In genomic region chr3:183390844-183391243, GRCh38 we compare ENCODE assay signal across 28 cellular contexts.
"Had no signal": no experiment of that assay in that cellular context is flagged by ENCODE, and none has a peak within 500 bp of the region (broad histone marks: within the 10 kb centered on the region; RNA-seq: fewer than 3 reads in every experiment).

No MANE protein-coding gene starts in this region.

- H3K4me2 ChIP-seq: hepatocyte had no signal

- H2AFZ ChIP-seq: hepatocyte had no signal

- H3K4me1 ChIP-seq: colonic mucosa, gastroesophageal sphincter had no signal

- ATAC-seq: activated naive CD4-positive, alpha-beta T cell treated with anti-CD3 and anti-CD28 coated beads, Interleukin-2, amount 50 U/mL, for 72 hours; body of pancreas; gastroesophageal sphincter; heart right ventricle; T-helper 17 cell had no signal

- H3K79me2 ChIP-seq: hepatocyte had no signal

- H3K27ac ChIP-seq: body of pancreas, colonic mucosa, epithelial cell of prostate, esophagus squamous epithelium, gastroesophageal sphincter, heart right ventricle, hepatocyte, WERI-Rb-1 had no signal

- H3K4me3 Mint-ChIP-seq: activated B cell treated with CpG ODN at 0.5 μM for 24 hours; activated CD4-positive, alpha-beta memory T cell treated with anti-CD3 and anti-CD28 coated beads for 36 hours; activated CD4-positive, alpha-beta T cell treated with anti-CD3 and anti-CD28 coated beads, Interleukin-2, amount 10 ng/mL, durations not matched to agents 24 days and 14 days; activated naive CD4-positive, alpha-beta T cell treated with anti-CD3 and anti-CD28 coated beads, Interleukin-2, amount 10 ng/mL, durations not matched to agents 7 days and 5 days; activated T-helper 1 cell treated with anti-CD3 and anti-CD28 coated beads, Interleukin-12 subunit alpha, Interleukin-12 subunit beta, Interleukin-2, Interleukin-4 antibody, amounts not matched to agents 30 ng/mL and 10 ng/mL and 1 ng/mL, durations not matched to agents 14 hours and 24 hours and 36 hours; T-helper 17 cell; T-helper 2 cell treated with Interferon-gamma antibody and Interleukin-4, amounts not matched to agents 5 μg/mL and 100 μg/mL, for 36 hours had no signal

- DNase-seq: activated B cell treated with CpG ODN at 0.5 μM for 24 hours; activated CD4-positive, alpha-beta memory T cell treated with anti-CD3 and anti-CD28 coated beads for 36 hours; activated CD4-positive, alpha-beta T cell treated with anti-CD3 and anti-CD28 coated beads, Interleukin-2, amount 10 ng/mL, durations not matched to agents 24 days and 14 days; activated CD8-positive, alpha-beta memory T cell treated with anti-CD3 and anti-CD28 coated beads for 24 hours; activated gamma-delta T cell; activated naive CD4-positive, alpha-beta T cell; activated naive CD4-positive, alpha-beta T cell treated with anti-CD3 and anti-CD28 coated beads, Interleukin-2, amount 10 ng/mL, durations not matched to agents 7 days and 5 days; adrenal gland; amygdala; aorta; body of pancreas; caudate nucleus; colonic mucosa; effector CD8-positive, alpha-beta T cell; esophagus squamous epithelium; heart right ventricle; T-helper 1 cell; T-helper 17 cell; T1000; WERI-Rb-1 had no signal

- H3K36me3 Mint-ChIP-seq: activated CD4-positive, alpha-beta memory T cell treated with anti-CD3 and anti-CD28 coated beads for 36 hours; activated naive CD4-positive, alpha-beta T cell treated with anti-CD3 and anti-CD28 coated beads, Interleukin-2, amount 10 ng/mL, durations not matched to agents 7 days and 5 days; activated naive CD4-positive, alpha-beta T cell treated with anti-CD3 and anti-CD28 coated beads, Interleukin-2, amount 50 U/mL, for 72 hours had no signal

- H3K36me3 ChIP-seq: colonic mucosa, esophagus squamous epithelium, gastroesophageal sphincter, heart right ventricle, WERI-Rb-1 had no signal

- FAIRE-seq: endometrium, endothelial cell of umbilical vein had no signal

- H3K27ac Mint-ChIP-seq: activated B cell treated with CpG ODN at 0.5 μM for 24 hours; activated CD4-positive, alpha-beta memory T cell treated with anti-CD3 and anti-CD28 coated beads for 36 hours; activated CD4-positive, alpha-beta T cell treated with anti-CD3 and anti-CD28 coated beads, Interleukin-2, amount 10 ng/mL, durations not matched to agents 24 days and 14 days; activated naive CD4-positive, alpha-beta T cell treated with anti-CD3 and anti-CD28 coated beads, Interleukin-2, amount 10 ng/mL, durations not matched to agents 7 days and 5 days; activated naive CD4-positive, alpha-beta T cell treated with anti-CD3 and anti-CD28 coated beads, Interleukin-2, amount 50 U/mL, for 72 hours; activated T-helper 1 cell treated with anti-CD3 and anti-CD28 coated beads, Interleukin-12 subunit alpha, Interleukin-12 subunit beta, Interleukin-2, Interleukin-4 antibody, amounts not matched to agents 30 ng/mL and 10 ng/mL and 1 ng/mL, durations not matched to agents 14 hours and 24 hours and 36 hours; T-helper 17 cell; T-helper 2 cell treated with Interferon-gamma antibody and Interleukin-4, amounts not matched to agents 5 μg/mL and 100 μg/mL, for 36 hours had no signal

- H3K9me3 Mint-ChIP-seq: activated B cell treated with CpG ODN at 0.5 μM for 24 hours; activated CD4-positive, alpha-beta memory T cell treated with anti-CD3 and anti-CD28 coated beads for 36 hours; activated CD4-positive, alpha-beta T cell treated with anti-CD3 and anti-CD28 coated beads, Interleukin-2, amount 10 ng/mL, durations not matched to agents 24 days and 14 days; activated naive CD4-positive, alpha-beta T cell treated with anti-CD3 and anti-CD28 coated beads, Interleukin-2, amount 10 ng/mL, durations not matched to agents 7 days and 5 days; activated naive CD4-positive, alpha-beta T cell treated with anti-CD3 and anti-CD28 coated beads, Interleukin-2, amount 50 U/mL, for 72 hours; activated T-helper 1 cell treated with anti-CD3 and anti-CD28 coated beads, Interleukin-12 subunit alpha, Interleukin-12 subunit beta, Interleukin-2, Interleukin-4 antibody, amounts not matched to agents 30 ng/mL and 10 ng/mL and 1 ng/mL, durations not matched to agents 14 hours and 24 hours and 36 hours; T-helper 2 cell treated with Interferon-gamma antibody and Interleukin-4, amounts not matched to agents 5 μg/mL and 100 μg/mL, for 36 hours had no signal

- H3K27me3 Mint-ChIP-seq: activated CD4-positive, alpha-beta memory T cell treated with anti-CD3 and anti-CD28 coated beads for 36 hours; T-helper 17 cell had no signal

- H3K9me3 ChIP-seq: adrenal gland, body of pancreas, colonic mucosa, esophagus squamous epithelium, gastroesophageal sphincter, heart right ventricle had no signal

- H3K4me3 ChIP-seq: adrenal gland, body of pancreas, colonic mucosa, esophagus squamous epithelium, gastroesophageal sphincter, heart right ventricle, hepatocyte had no signal

- H3K27me3 ChIP-seq: adrenal gland, body of pancreas, colonic mucosa, heart right ventricle, hepatocyte had no signal
